In genomic region chr6:139944131-139944530, GRCh38 we compare ENCODE assay signal across 22 cellular contexts.
DNase-seq lines count a peak whose midpoint lies in the region; ATAC-seq, FAIRE-seq and TF ChIP-seq lines count a peak whose summit lies in the region.
"Had no signal": no experiment of that assay in that cellular context is flagged by ENCODE, and none has a peak within 500 bp of the region (broad histone marks: within the 10 kb centered on the region; RNA-seq: fewer than 3 reads in every experiment).

No MANE protein-coding gene starts in this region.

- H2AK5ac ChIP-seq in mesenchymal stem cell (ENCODE audit: low read length, severe bottlenecking) = no peak overlapping the region

- H3K23ac ChIP-seq in mesenchymal stem cell (ENCODE audit: low read length in 2 of 2) = no peak overlapping the region

- H2BK5ac ChIP-seq in mesenchymal stem cell (ENCODE audit: low read depth, low read length, poor library complexity, severe bottlenecking) = peak overlapping the region; percentile 92

- CTCF ChIA-PET in SK-N-SH (lab: Yijun Ruan, JAX) = no interaction called here

- peak overlapping the region; percentile 86; the same call in 1 of the 2 replicates for H2AFZ ChIP-seq in SK-N-SH (ENCODE audit: low read depth)
- no peak overlapping the region for H2AFZ ChIP-seq in mesenchymal stem cell (ENCODE audit: low read depth, low read length)
- H2AFZ ChIP-seq: PC-9 had no signal

- H2BK120ac ChIP-seq in mesenchymal stem cell (ENCODE audit: low read depth, low read length) = no peak overlapping the region

- H3K4me1 ChIP-seq in SK-N-SH (ENCODE audit: control insufficient read depth in 1 of 2, insufficient read depth in 2 of 2, low read depth in 1 of 2, low read length in 1 of 2) (peaks cover 0 to 16% of the 10 kb centered on the region in 2 experiments; a peak in 1 of 4 replicates), mesenchymal stem cell (ENCODE audit: control insufficient read depth, insufficient read depth, low read depth, low read length) (peaks cover 2% of the 10 kb centered on the region), uterus (peaks cover 0 to 8% of the 10 kb centered on the region in 2 donors)

- no peak overlapping the region for H3K14ac ChIP-seq in mesenchymal stem cell (ENCODE audit: low read length in 2 of 2)

- DNase-seq in SK-N-SH (no peak), NCI-H748 treated with DMSO at 0.1 percent for 48 hours (lab: John Stamatoyannopoulos, UW) (peak; percentile 87), mesenchymal stem cell (no peak), uterus (no peak), NCI-H2227 (lab: John Stamatoyannopoulos, UW; ENCODE audit: unreplicated experiment) (no peak), frontal cortex (ENCODE audit: low spot score in 2 of 2) (no peak)
- DNase-seq: activated CD4-positive, alpha-beta T cell treated with anti-CD3 and anti-CD28 coated beads, Interleukin-2, amount 50 U/mL, for 48 hours; activated naive CD8-positive, alpha-beta T cell treated with anti-CD3 and anti-CD28 coated beads, Interleukin-2, amount 10 ng/mL, durations not matched to agents 7 days and 5 days; activated T-cell treated with anti-CD3 and anti-CD28 coated beads, Interleukin-2, amount 50 U/mL, for 4 hours; central memory CD4-positive, alpha-beta T cell; DND-41; effector memory CD4-positive, alpha-beta T cell; left cardiac atrium; MV-4-11; NCI-H510A; spleen; stimulated activated naive B cell treated with anti-CD40 and anti-IgM and Interleukin-4, amounts not matched to agents 10 μg/mL and 1 μg/mL and 100 μg/mL, for 72 hours had no signal

- no peak overlapping the region for H4K8ac ChIP-seq in mesenchymal stem cell (ENCODE audit: low read length)

- no peaks in the 10 kb centered on the region for H3K79me1 ChIP-seq in mesenchymal stem cell (replicated peaks; ENCODE audit: low read length, poor library complexity, severe bottlenecking)

- H3K27ac ChIP-seq in SK-N-SH (ENCODE audit: low read depth in 2 of 2, low read length in 1 of 2) = peak overlapping the region; percentile 63 to 77; a peak in 3 of 4 replicates
- H3K27ac ChIP-seq in mesenchymal stem cell (ENCODE audit: low read length, poor library complexity, severe bottlenecking) = peak overlapping the region; percentile 96
- peak overlapping the region; percentile 64 to 70 for H3K27ac ChIP-seq in uterus
- H3K27ac ChIP-seq: C4-2B, PC-9, spleen had no signal

- no peak for FAIRE-seq in frontal cortex (lab: Jason Lieb, UNC)
- FAIRE-seq: TTC549 had no signal

- no peak overlapping the region for H4K91ac ChIP-seq in mesenchymal stem cell (ENCODE audit: low read length)

- no peak overlapping the region for H3K4ac ChIP-seq in mesenchymal stem cell (ENCODE audit: low read depth in 1 of 2, low read length in 2 of 2)

- H3K9ac ChIP-seq in SK-N-SH = peak overlapping the region; percentile 49; the same call in 1 of the 2 replicates
- H3K9ac ChIP-seq in mesenchymal stem cell (ENCODE audit: low read length) = peak overlapping the region; percentile 72

- peaks cover 13% of the 10 kb centered on the region for H3F3A ChIP-seq in SK-N-SH (replicated peaks; ENCODE audit: insufficient read depth)

- no peaks in the 10 kb centered on the region for H3K9me2 ChIP-seq in SK-N-SH

- intact Hi-C loops in uterus (cut with DNase I; ENCODE audit: low total_unique reads) = no loop called here

- TF ChIP-seq POLR2A in uterus (IDR thresholded peaks at IDR 0.05) = no peak

- H3K9me3 ChIP-seq in SK-N-SH (no peaks in the 10 kb centered on the region), mesenchymal stem cell (ENCODE audit: control insufficient read depth, low read length) (no peaks in the 10 kb centered on the region), uterus (no peaks in the 10 kb centered on the region)
- H3K9me3 ChIP-seq: spleen had no signal

- no peak overlapping the region for H2BK12ac ChIP-seq in mesenchymal stem cell (ENCODE audit: low read length in 2 of 2)

- H3K18ac ChIP-seq in mesenchymal stem cell (ENCODE audit: low read depth in 1 of 2, low read length in 2 of 2) = no peak overlapping the region

- H3K4me2 ChIP-seq in SK-N-SH (no peak overlapping the region), mesenchymal stem cell (ENCODE audit: low read length, poor library complexity, severe bottlenecking) (no peak overlapping the region)

- TF ChIP-seq RAD21 in SK-N-SH (IDR thresholded peaks at IDR 0.05; ENCODE audit: low read length) = no peak

- no peak overlapping the region for H3K4me3 ChIP-seq in SK-N-SH (ENCODE audit: low read depth in 2 of 2, low read length in 1 of 2)
- no peak overlapping the region for H3K4me3 ChIP-seq in mesenchymal stem cell (ENCODE audit: insufficient read depth in 1 of 2, low read depth in 1 of 2, low read length in 2 of 2)
- no peak overlapping the region for H3K4me3 ChIP-seq in uterus
- H3K4me3 ChIP-seq: PC-9, spleen had no signal

- TF ChIP-seq EP300 in SK-N-SH (IDR thresholded peaks at IDR 0.05; ENCODE audit: borderline replicate concordance in 1 of 2, low read depth in 1 of 2, low read length in 1 of 2) = no peak

- H3K36me3 ChIP-seq in SK-N-SH (replicated peaks in 1 of 2; ENCODE audit: control insufficient read depth in 1 of 2, insufficient read depth in 2 of 2, low read length in 1 of 2) = no peaks in the 10 kb centered on the region
- no peaks in the 10 kb centered on the region for H3K36me3 ChIP-seq in mesenchymal stem cell (ENCODE audit: control insufficient read depth in 1 of 2, insufficient read depth in 2 of 2, low read depth in 1 of 2, low read length in 2 of 2)
- H3K36me3 ChIP-seq in uterus = no peaks in the 10 kb centered on the region
- H3K36me3 ChIP-seq: spleen had no signal

- TF ChIP-seq CTCF in SK-N-SH (IDR thresholded peaks at IDR 0.05) (no peak), uterus (IDR thresholded peaks at IDR 0.05) (no peak)

- ATAC-seq in SK-N-SH treated with all-trans-retinoic acid at 6 μM for 48 hours = no peak
- no peak for ATAC-seq in HG03457 (IDR thresholded peaks at IDR 0.05; ENCODE audit: unreplicated experiment)
- ATAC-seq: activated T-cell treated with anti-CD3 and anti-CD28 coated beads, Interleukin-2, amount 50 U/mL, for 4 hours; stimulated activated naive B cell treated with anti-CD40 and anti-IgM and Interleukin-4, amounts not matched to agents 10 μg/mL and 1 μg/mL and 100 μg/mL, for 72 hours had no signal

- H3K27me3 ChIP-seq in SK-N-SH (ENCODE audit: insufficient read depth) (no peaks in the 10 kb centered on the region), mesenchymal stem cell (ENCODE audit: control insufficient read depth in 1 of 2, insufficient read depth in 1 of 2, low read length in 2 of 2) (no peaks in the 10 kb centered on the region), uterus (no peaks in the 10 kb centered on the region)
- H3K27me3 ChIP-seq: spleen had no signal

- POLR2A ChIA-PET in SK-N-SH (lab: Yijun Ruan, JAX) = no interaction called here

- 82% methylated on average over 3 of the region's 3 CpGs for WGBS in SK-N-SH (ENCODE audit: low lambda C conversion rate)
- WGBS in mesenchymal stem cell = no CpG with 5 or more reads among the region's 3 CpGs

- H4K20me1 ChIP-seq in SK-N-SH (ENCODE audit: insufficient read depth) = no peaks in the 10 kb centered on the region

- H2BK15ac ChIP-seq in mesenchymal stem cell (ENCODE audit: low read depth, poor library complexity, severe bottlenecking) = no peak overlapping the region

- no peaks in the 10 kb centered on the region for H3K79me2 ChIP-seq in SK-N-SH (ENCODE audit: insufficient read depth)

TF ChIP-seq in SK-N-SH, 30 proteins besides CTCF, POLR2A, EP300 and RAD21:
- no peak for TF ChIP-seq RCOR1 (IDR thresholded peaks at IDR 0.05; ENCODE audit: low read length)
- no peak for TF ChIP-seq MEF2A (IDR thresholded peaks at IDR 0.05; ENCODE audit: borderline replicate concordance, low read depth)
- no peak for TF ChIP-seq YY1 (IDR thresholded peaks at IDR 0.05; ENCODE audit: low read depth)
- no peak for TF ChIP-seq PBX3 (IDR thresholded peaks at IDR 0.05)
- no peak for TF ChIP-seq POLR2AphosphoS5 (IDR thresholded peaks at IDR 0.05; ENCODE audit: low read depth, low read length)
- TF ChIP-seq GABPA (IDR thresholded peaks at IDR 0.05; ENCODE audit: low read depth) = no peak

TF ChIP-seq in SK-N-SH treated with all-trans-retinoic acid at 6 μM for 48 hours, 23 proteins besides CTCF, POLR2A, EP300 and RAD21:
- TF ChIP-seq ZFP3 (CRISPR knock-in tag; IDR thresholded peaks at IDR 0.05) (no peak), BACH2 (CRISPR knock-in tag; IDR thresholded peaks at IDR 0.05; ENCODE audit: borderline replicate concordance) (no peak), TCF4 (CRISPR knock-in tag; IDR thresholded peaks at IDR 0.05; ENCODE audit: borderline replicate concordance) (no peak)
